In the genomic region with DNA sequence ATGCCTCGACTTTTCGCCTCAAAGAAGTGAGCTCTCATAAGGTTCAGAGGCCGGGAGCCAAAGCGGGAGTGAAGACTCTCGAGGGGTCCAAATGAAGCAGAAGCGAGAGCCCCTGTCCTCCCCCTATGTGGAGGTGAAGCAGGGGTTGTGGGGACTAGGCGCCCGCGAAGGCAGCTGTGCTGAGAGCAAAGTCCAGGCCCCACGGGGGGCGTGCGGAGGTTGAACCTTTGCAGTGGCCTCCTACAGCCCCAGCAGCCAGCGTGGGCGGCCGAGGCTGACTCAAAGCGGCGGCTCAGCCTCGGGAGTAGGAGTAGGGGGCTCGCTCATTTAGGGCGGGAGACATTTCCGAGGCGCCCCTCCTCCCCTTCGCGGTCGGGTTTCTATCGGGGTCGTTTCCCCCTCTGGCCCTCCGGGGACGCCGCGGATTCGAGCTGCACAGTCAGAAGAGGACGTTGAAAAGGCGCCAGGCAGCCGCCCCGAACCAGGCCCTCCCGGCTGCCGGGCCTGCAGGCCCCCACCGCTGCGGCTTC, we compare ENCODE assay signal across 8 cellular contexts. TPM values are rescaled to one million over a fixed set of nuclear protein-coding genes. Genes with fewer than 3 reads are reported as not detected.
DNase-seq lines count a peak whose midpoint lies in the region; ATAC-seq, FAIRE-seq and TF ChIP-seq lines count a peak whose summit lies in the region.

No MANE protein-coding gene starts in this region.

- 2% methylated on average over 22 of the region's 40 CpGs for WGBS in A549 (ENCODE audit: missing lambda C conversion rate)

- H3K4me2 ChIP-seq in A549: peak overlapping the region; percentile 88

- CTCF ChIA-PET in A549 (lab: Yijun Ruan, JAX): interaction anchor here (0.6 to 2.4 kb wide), 4 partner anchors 9 to 123 kb away, joined by 3 to 13 read pairs (median 3); no protein-coding TSS in a partner anchor

- FAIRE-seq in A549 (lab: Jason Lieb, UNC): no peak

- H3K4me3 ChIP-seq in A549 (peak overlapping the region; percentile 85), epithelial cell of esophagus (ENCODE audit: low read length) (peak overlapping the region; percentile 72), neutrophil (ENCODE audit: low read depth in 1 of 2, low read length in 1 of 2) (peak overlapping the region; percentile 86 to 96)

- TF ChIP-seq RAD21 in A549 (conservative IDR thresholded peaks at IDR 0.05 in 1 of 2, IDR thresholded peaks at IDR 0.05 in 1 of 2): no peak

- TF ChIP-seq CTCF in A549 (IDR thresholded peaks at IDR 0.05) (no peak), epithelial cell of esophagus (IDR thresholded peaks at IDR 0.05; ENCODE audit: insufficient read depth, low read depth, low read length, missing control alignments) (no peak), neutrophil (IDR thresholded peaks at IDR 0.05) (no peak)

- TF ChIP-seq POLR2A in A549 (IDR thresholded peaks at IDR 0.05; ENCODE audit: low read length): no peak

- H3K4me1 ChIP-seq in A549 (peaks cover 24% of the 10 kb centered on the region), neutrophil (ENCODE audit: control insufficient read depth in 1 of 2, insufficient read depth in 1 of 2, low read depth in 1 of 2, low read length in 1 of 2) (peaks cover 48 to 62% of the 10 kb centered on the region in 2 experiments)

- no peaks in the 10 kb centered on the region for H3K36me3 ChIP-seq in neutrophil

- H3K27me3 ChIP-seq in neutrophil: no peaks in the 10 kb centered on the region

- H3K9me3 ChIP-seq in A549: no peaks in the 10 kb centered on the region
- H3K9me3 ChIP-seq in neutrophil: no peaks in the 10 kb centered on the region

- DNase-seq in A549 (ENCODE audit: low read depth in 1 of 2, low spot score in 1 of 2) (peak; percentile 32 to 35), epithelial cell of esophagus (ENCODE audit: low read depth) (peak; percentile 34), ureter (ENCODE audit: low spot score) (peak; percentile 55), T-helper 1 cell (no peak)

- TF ChIP-seq EP300 in A549 (IDR thresholded peaks at IDR 0.05): no peak

- H3K27ac ChIP-seq in A549 (peak overlapping the region; percentile 68 to 88), neutrophil (peak overlapping the region; percentile 93)

- POLR2A ChIA-PET in A549 (lab: Yijun Ruan, JAX): interaction anchor here (0.6 to 1.2 kb wide), 6 partner anchors 33 to 752 kb away, joined by 3 to 11 read pairs (median 4); no protein-coding TSS in a partner anchor

- ATAC-seq in A549: peak; percentile 69 to 75
- peak; percentile 39 for ATAC-seq in GM18867 (IDR thresholded peaks at IDR 0.05; ENCODE audit: unreplicated experiment)
- ATAC-seq in HG03060 (IDR thresholded peaks at IDR 0.05; ENCODE audit: low read depth, unreplicated experiment): peak; percentile 22
- ATAC-seq in SK-N-SH treated with all-trans-retinoic acid at 6 μM for 48 hours: peak; percentile 53

TF ChIP-seq in A549, 52 proteins besides CTCF, POLR2A, EP300 and RAD21 (continues in another document):
- TF ChIP-seq HDAC2 (IDR thresholded peaks at IDR 0.05): no peak
- 0 out of 5 replicates have a peak, but pooled peaks of 1 of the 2 experiments have one; percentile 8 for TF ChIP-seq JUN (IDR thresholded peaks at IDR 0.05)
- TF ChIP-seq KDM1A (IDR thresholded peaks at IDR 0.05; ENCODE audit: low read depth): 0 out of 2 replicates have a peak, but pooled peaks have one; percentile 13
- TF ChIP-seq HOXA7 (CRISPR knock-in tag; IDR thresholded peaks at IDR 0.05): no peak
- TF ChIP-seq CBX2 (IDR thresholded peaks at IDR 0.05; ENCODE audit: borderline replicate concordance, low read depth): no peak
- no peak for TF ChIP-seq RCOR1 (IDR thresholded peaks at IDR 0.05; ENCODE audit: low read depth, low read length)
- peak; percentile 49; the same call in 1 of the 2 replicates for TF ChIP-seq PHF8 (IDR thresholded peaks at IDR 0.05; ENCODE audit: borderline replicate concordance, low read depth)
- TF ChIP-seq CBX8 (IDR thresholded peaks at IDR 0.05): no peak
- TF ChIP-seq CEBPB (IDR thresholded peaks at IDR 0.05): no peak
- TF ChIP-seq, protein P1, sequence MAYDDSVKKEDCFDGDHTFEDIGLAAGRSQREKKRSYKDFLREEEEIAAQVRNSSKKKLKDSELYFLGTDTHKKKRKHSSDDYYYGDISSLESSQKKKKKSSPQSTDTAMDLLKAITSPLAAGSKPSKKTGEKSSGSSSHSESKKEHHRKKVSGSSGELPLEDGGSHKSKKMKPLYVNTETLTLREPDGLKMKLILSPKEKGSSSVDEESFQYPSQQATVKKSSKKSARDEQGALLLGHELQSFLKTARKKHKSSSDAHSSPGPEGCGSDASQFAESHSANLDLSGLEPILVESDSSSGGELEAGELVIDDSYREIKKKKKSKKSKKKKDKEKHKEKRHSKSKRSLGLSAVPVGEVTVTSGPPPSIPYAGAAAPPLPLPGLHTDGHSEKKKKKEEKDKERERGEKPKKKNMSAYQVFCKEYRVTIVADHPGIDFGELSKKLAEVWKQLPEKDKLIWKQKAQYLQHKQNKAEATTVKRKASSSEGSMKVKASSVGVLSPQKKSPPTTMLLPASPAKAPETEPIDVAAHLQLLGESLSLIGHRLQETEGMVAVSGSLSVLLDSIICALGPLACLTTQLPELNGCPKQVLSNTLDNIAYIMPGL (CRISPR knock-in tag; IDR thresholded peaks at IDR 0.05; ENCODE audit: borderline replicate concordance): no peak
- TF ChIP-seq JUNB (IDR thresholded peaks at IDR 0.05): no peak
- TF ChIP-seq NFE2L2 (conservative IDR thresholded peaks at IDR 0.05; ENCODE audit: low read length): no peak
- TF ChIP-seq SREBF2 (IDR thresholded peaks at IDR 0.05): no peak
- TF ChIP-seq, protein P2, sequence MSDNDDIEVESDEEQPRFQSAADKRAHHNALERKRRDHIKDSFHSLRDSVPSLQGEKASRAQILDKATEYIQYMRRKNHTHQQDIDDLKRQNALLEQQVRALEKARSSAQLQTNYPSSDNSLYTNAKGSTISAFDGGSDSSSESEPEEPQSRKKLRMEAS (IDR thresholded peaks at IDR 0.05): no peak
- TF ChIP-seq TFCP2L1 (CRISPR knock-in tag; IDR thresholded peaks at IDR 0.05): no peak
- TF ChIP-seq ZNF302 (CRISPR knock-in tag; IDR thresholded peaks at IDR 0.05): no peak
- no peak for TF ChIP-seq NR3C1 (IDR thresholded peaks at IDR 0.05)

TF ChIP-seq in SK-N-SH treated with all-trans-retinoic acid at 6 μM for 48 hours, 23 proteins besides CTCF, POLR2A, EP300 and RAD21:
- TF ChIP-seq, protein P3, sequence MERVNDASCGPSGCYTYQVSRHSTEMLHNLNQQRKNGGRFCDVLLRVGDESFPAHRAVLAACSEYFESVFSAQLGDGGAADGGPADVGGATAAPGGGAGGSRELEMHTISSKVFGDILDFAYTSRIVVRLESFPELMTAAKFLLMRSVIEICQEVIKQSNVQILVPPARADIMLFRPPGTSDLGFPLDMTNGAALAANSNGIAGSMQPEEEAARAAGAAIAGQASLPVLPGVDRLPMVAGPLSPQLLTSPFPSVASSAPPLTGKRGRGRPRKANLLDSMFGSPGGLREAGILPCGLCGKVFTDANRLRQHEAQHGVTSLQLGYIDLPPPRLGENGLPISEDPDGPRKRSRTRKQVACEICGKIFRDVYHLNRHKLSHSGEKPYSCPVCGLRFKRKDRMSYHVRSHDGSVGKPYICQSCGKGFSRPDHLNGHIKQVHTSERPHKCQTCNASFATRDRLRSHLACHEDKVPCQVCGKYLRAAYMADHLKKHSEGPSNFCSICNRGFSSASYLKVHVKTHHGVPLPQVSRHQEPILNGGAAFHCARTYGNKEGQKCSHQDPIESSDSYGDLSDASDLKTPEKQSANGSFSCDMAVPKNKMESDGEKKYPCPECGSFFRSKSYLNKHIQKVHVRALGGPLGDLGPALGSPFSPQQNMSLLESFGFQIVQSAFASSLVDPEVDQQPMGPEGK (CRISPR knock-in tag; IDR thresholded peaks at IDR 0.05; ENCODE audit: borderline replicate concordance): peak; percentile 21; the same call in 1 of the 2 replicates
- TF ChIP-seq TSHZ2 (CRISPR knock-in tag; IDR thresholded peaks at IDR 0.05) (no peak), CSDC2 (CRISPR knock-in tag; IDR thresholded peaks at IDR 0.05) (0 out of 2 replicates have a peak, but pooled peaks have one; percentile 19)

RNA-seq across cellular contexts. Expression of gene ADD3, which starts 0.5 kb away (rescaled TPM):
- polyA plus RNA-seq in A549 (2011; rRNA removed): 48.2 and 49.1 TPM in 2 replicates
- polyA plus RNA-seq in A549 (2012; cell fraction: cytosol; rRNA removed): 7.3 and 14.4 TPM in 2 replicates
- polyA plus RNA-seq in A549 (2012; cell fraction: nucleus; rRNA removed): 5.3 and 6.2 TPM in 2 replicates
- polyA plus RNA-seq in A549 (2017; fragmentation: RNase III; extraction: RNeasy Plus Mini Kit Qiagen cat#74134 plus additional on column Dnase treatment): 7.8 to 11.6 TPM (median 9.8 TPM) in 3 replicates
- 36.2 and 37.6 TPM in 2 replicates for polyA minus RNA-seq in A549 (2011; rRNA and poly(A)+ RNA removed)
- 140 TPM for total RNA-seq in ureter

Comparison
In these comparisons a context has a peak if more than half of its experiments do, and no peak if none do; other contexts are left out.
1. ATAC-seq: peak in every context shown above with its lines; median percentile 72 in A549; 53 in SK-N-SH treated with all-trans-retinoic acid at 6 μM for 48 hours; 39 in GM18867; 22 in HG03060.
2. DNase-seq: peak in A549 (2 of 2), epithelial cell of esophagus (single experiment) and ureter (single experiment); none in T-helper 1 cell (0 of 5).
3. Peak in every context shown above with its lines, with median percentiles within 50 percentile points of each other: H3K4me3 ChIP-seq.